Comparison of ENCODE assay signal across 8 cellular contexts in genomic region chr3:17742092-17742836, GRCh38. TPM values are rescaled to one million over a fixed set of nuclear protein-coding genes. Genes with fewer than 3 reads are reported as not detected.
DNase-seq lines count a peak whose midpoint lies in the region; ATAC-seq and TF ChIP-seq lines count a peak whose summit lies in the region.

A gene with protein sequence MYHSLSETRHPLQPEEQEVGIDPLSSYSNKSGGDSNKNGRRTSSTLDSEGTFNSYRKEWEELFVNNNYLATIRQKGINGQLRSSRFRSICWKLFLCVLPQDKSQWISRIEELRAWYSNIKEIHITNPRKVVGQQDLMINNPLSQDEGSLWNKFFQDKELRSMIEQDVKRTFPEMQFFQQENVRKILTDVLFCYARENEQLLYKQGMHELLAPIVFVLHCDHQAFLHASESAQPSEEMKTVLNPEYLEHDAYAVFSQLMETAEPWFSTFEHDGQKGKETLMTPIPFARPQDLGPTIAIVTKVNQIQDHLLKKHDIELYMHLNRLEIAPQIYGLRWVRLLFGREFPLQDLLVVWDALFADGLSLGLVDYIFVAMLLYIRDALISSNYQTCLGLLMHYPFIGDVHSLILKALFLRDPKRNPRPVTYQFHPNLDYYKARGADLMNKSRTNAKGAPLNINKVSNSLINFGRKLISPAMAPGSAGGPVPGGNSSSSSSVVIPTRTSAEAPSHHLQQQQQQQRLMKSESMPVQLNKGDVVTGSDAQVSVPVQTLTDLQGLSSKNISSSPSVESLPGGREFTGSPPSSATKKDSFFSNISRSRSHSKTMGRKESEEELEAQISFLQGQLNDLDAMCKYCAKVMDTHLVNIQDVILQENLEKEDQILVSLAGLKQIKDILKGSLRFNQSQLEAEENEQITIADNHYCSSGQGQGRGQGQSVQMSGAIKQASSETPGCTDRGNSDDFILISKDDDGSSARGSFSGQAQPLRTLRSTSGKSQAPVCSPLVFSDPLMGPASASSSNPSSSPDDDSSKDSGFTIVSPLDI (minus strand): TSS chr3:17742631. CDS start chr3:17508570, 234,061 bp downstream.

- H3K4me1 ChIP-seq in ES-I3 (ENCODE audit: insufficient read depth, low read length), result peaks cover 17% of the 10 kb centered on the region
- H3K4me1 ChIP-seq in SJSA1 (replicated peaks), result peaks cover 21% of the 10 kb centered on the region
- peaks cover 6 to 48% (median 13%) of the 10 kb centered on the region in 3 donors for H3K4me1 ChIP-seq in gastroesophageal sphincter

- no peaks in the 10 kb centered on the region for H3K27me3 ChIP-seq in H7 (ENCODE audit: control insufficient read depth, insufficient read depth, low read length)
- H3K27me3 ChIP-seq in SJSA1 (replicated peaks), result no peaks in the 10 kb centered on the region
- H3K27me3 ChIP-seq in gastroesophageal sphincter, result no peaks in the 10 kb centered on the region

- peak within 1 kb of the TSS; percentile 82 for H3K9ac ChIP-seq in ES-I3 (ENCODE audit: low read depth, low read length)

- peak in 3 of 4 experiments; percentile 13 to 30 (median 22) for TF ChIP-seq CTCF in gastroesophageal sphincter (IDR thresholded peaks at IDR 0.05)

- H3K9me3 ChIP-seq in ES-I3 (ENCODE audit: control insufficient read depth, insufficient read depth, low read length) (no peaks in the 10 kb centered on the region), SJSA1 (replicated peaks) (no peaks in the 10 kb centered on the region), gastroesophageal sphincter (no peaks in the 10 kb centered on the region)

- WGBS in gastroesophageal sphincter (ENCODE audit: low coverage in 1 of 2), 2 donors, result 4% methylated on average over 8 of the region's 82 CpGs; no CpG with 5 or more reads in 1 of the 2 donors

- no peak for TF ChIP-seq EP300 in gastroesophageal sphincter (IDR thresholded peaks at IDR 0.05)

- peak; percentile 96 for ATAC-seq in gastroesophageal sphincter

- peak; percentile 61 to 82 for TF ChIP-seq POLR2A in gastroesophageal sphincter (IDR thresholded peaks at IDR 0.05)

- H3K27ac ChIP-seq in SJSA1, result peak within 1 kb of the TSS; percentile 88
- peak within 1 kb of the TSS; percentile 93 to 99 (median 94) for H3K27ac ChIP-seq in gastroesophageal sphincter
- H3K27ac ChIP-seq in temporal lobe (ENCODE audit: low read depth, low read length), result peak within 1 kb of the TSS; percentile 89

- peak; percentile 93 for DNase-seq in H7
- peak; percentile 95 for DNase-seq in M059J (ENCODE audit: low read depth)
- DNase-seq in SJSA1 (ENCODE audit: low read depth in 1 of 2, low spot score in 2 of 2), result peak; percentile 86 to 97
- peak; percentile 38 to 83 (median 74) for DNase-seq in activated naive CD4-positive, alpha-beta T cell (lab: John Stamatoyannopoulos, UW)
- peak in 55 of 56 donors; percentile 25 to 99 (median 94) for DNase-seq in nucleus accumbens (lab: John Stamatoyannopoulos, UW)

- no peaks in the 10 kb centered on the region; the same call in 1 of the 2 replicates for H3K36me3 ChIP-seq in ES-I3 (ENCODE audit: insufficient read depth, low read length)
- no peaks in the 10 kb centered on the region for H3K36me3 ChIP-seq in H7 (replicated peaks; ENCODE audit: control insufficient read depth, insufficient read depth, low read length)
- H3K36me3 ChIP-seq in SJSA1, result no peaks in the 10 kb centered on the region
- H3K36me3 ChIP-seq in gastroesophageal sphincter, result no peaks in the 10 kb centered on the region

- H3K4me3 ChIP-seq in H7 (ENCODE audit: insufficient read depth, low read depth, low read length), result peak within 1 kb of the TSS; percentile 78
- peak within 1 kb of the TSS; percentile 59 for H3K4me3 ChIP-seq in SJSA1
- H3K4me3 ChIP-seq in gastroesophageal sphincter, result peak within 1 kb of the TSS; percentile 74 to 95

RNA-seq across cellular contexts. Expression of the gene that starts here (rescaled TPM):
- total RNA-seq in H7 (2014; rRNA removed; shearing (Covaris generic)), result 26.8 and 56.0 TPM in 2 replicates
- 35.8 and 59.1 TPM in 2 replicates for total RNA-seq in M059J (2014; rRNA removed; shearing (Covaris generic))
- 20.6 and 40.8 TPM in 2 replicates for total RNA-seq in SJSA1 (2014; rRNA removed; shearing (Covaris generic))
- total RNA-seq in gastroesophageal sphincter (10 to 100 TPM; 59.5 to 66.6 (median 61.6) TPM), temporal lobe (66.6 TPM)

Comparison
In these comparisons a context has a peak if more than half of its experiments do, and no peak if none do; other contexts are left out.
1. Peak in every context shown above with its lines: DNase-seq, ATAC-seq, H3K4me3 ChIP-seq and H3K27ac ChIP-seq.